1 cellular context compared by ENCODE assay signal in the genomic region with DNA sequence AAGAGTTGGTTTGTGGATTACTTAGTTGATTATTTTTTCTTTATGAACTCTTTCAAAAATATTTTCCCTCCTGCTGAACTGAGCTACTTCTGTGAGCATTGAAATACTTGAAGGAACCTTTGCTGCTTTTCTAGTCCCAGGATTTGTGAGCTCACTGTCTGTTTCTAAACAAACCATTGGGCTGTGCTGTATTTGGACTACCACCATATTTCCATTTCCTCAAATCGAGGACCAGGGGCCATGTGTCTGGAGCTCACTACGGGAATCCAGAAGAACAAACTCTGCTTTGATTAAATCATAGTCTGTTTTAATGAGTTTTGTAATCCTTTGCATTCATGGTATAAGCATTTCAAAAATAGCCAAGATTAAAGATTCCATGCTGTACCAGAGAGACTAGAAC.
TF ChIP-seq lines count a peak whose summit lies in the region.

No MANE protein-coding gene starts in this region.

TF ChIP-seq in K562, 482 proteins besides CTCF, POLR2A, EP300 and RAD21:
- TF ChIP-seq, protein P1, sequence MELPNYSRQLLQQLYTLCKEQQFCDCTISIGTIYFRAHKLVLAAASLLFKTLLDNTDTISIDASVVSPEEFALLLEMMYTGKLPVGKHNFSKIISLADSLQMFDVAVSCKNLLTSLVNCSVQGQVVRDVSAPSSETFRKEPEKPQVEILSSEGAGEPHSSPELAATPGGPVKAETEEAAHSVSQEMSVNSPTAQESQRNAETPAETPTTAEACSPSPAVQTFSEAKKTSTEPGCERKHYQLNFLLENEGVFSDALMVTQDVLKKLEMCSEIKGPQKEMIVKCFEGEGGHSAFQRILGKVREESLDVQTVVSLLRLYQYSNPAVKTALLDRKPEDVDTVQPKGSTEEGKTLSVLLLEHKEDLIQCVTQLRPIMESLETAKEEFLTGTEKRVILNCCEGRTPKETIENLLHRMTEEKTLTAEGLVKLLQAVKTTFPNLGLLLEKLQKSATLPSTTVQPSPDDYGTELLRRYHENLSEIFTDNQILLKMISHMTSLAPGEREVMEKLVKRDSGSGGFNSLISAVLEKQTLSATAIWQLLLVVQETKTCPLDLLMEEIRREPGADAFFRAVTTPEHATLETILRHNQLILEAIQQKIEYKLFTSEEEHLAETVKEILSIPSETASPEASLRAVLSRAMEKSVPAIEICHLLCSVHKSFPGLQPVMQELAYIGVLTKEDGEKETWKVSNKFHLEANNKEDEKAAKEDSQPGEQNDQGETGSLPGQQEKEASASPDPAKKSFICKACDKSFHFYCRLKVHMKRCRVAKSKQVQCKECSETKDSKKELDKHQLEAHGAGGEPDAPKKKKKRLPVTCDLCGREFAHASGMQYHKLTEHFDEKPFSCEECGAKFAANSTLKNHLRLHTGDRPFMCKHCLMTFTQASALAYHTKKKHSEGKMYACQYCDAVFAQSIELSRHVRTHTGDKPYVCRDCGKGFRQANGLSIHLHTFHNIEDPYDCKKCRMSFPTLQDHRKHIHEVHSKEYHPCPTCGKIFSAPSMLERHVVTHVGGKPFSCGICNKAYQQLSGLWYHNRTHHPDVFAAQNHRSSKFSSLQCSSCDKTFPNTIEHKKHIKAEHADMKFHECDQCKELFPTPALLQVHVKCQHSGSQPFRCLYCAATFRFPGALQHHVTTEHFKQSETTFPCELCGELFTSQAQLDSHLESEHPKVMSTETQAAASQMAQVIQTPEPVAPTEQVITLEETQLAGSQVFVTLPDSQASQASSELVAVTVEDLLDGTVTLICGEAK (IDR thresholded peaks at IDR 0.05) = no peak
- TF ChIP-seq, protein P1 (CRISPR knock-in tag; IDR thresholded peaks at IDR 0.05) = no peak
- TF ChIP-seq, protein P2, sequence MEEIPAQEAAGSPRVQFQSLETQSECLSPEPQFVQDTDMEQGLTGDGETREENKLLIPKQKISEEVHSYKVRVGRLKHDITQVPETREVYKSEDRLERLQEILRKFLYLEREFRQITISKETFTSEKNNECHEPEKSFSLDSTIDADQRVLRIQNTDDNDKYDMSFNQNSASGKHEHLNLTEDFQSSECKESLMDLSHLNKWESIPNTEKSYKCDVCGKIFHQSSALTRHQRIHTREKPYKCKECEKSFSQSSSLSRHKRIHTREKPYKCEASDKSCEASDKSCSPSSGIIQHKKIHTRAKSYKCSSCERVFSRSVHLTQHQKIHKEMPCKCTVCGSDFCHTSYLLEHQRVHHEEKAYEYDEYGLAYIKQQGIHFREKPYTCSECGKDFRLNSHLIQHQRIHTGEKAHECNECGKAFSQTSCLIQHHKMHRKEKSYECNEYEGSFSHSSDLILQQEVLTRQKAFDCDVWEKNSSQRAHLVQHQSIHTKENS (CRISPR knock-in tag; IDR thresholded peaks at IDR 0.05) = no peak
- no peak for TF ChIP-seq ZNF444 (CRISPR knock-in tag; IDR thresholded peaks at IDR 0.05)
- TF ChIP-seq KDM4B (IDR thresholded peaks at IDR 0.05; ENCODE audit: borderline replicate concordance in 2 of 2, low read depth in 1 of 2) = no peak
- TF ChIP-seq, protein P3, sequence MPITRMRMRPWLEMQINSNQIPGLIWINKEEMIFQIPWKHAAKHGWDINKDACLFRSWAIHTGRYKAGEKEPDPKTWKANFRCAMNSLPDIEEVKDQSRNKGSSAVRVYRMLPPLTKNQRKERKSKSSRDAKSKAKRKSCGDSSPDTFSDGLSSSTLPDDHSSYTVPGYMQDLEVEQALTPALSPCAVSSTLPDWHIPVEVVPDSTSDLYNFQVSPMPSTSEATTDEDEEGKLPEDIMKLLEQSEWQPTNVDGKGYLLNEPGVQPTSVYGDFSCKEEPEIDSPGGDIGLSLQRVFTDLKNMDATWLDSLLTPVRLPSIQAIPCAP (CRISPR knock-in tag; IDR thresholded peaks at IDR 0.05; ENCODE audit: borderline replicate concordance) = no peak
- TF ChIP-seq, protein P4, sequence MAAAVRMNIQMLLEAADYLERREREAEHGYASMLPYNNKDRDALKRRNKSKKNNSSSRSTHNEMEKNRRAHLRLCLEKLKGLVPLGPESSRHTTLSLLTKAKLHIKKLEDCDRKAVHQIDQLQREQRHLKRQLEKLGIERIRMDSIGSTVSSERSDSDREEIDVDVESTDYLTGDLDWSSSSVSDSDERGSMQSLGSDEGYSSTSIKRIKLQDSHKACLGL (CRISPR knock-in tag; IDR thresholded peaks at IDR 0.05; ENCODE audit: borderline replicate concordance, poor library complexity, severe bottlenecking) = no peak
- no peak for TF ChIP-seq EGR1 (conservative IDR thresholded peaks at IDR 0.05)
- TF ChIP-seq HDAC1 (IDR thresholded peaks at IDR 0.05) = no peak
- no peak for TF ChIP-seq NCOR1 (IDR thresholded peaks at IDR 0.05)
- TF ChIP-seq, protein P5, sequence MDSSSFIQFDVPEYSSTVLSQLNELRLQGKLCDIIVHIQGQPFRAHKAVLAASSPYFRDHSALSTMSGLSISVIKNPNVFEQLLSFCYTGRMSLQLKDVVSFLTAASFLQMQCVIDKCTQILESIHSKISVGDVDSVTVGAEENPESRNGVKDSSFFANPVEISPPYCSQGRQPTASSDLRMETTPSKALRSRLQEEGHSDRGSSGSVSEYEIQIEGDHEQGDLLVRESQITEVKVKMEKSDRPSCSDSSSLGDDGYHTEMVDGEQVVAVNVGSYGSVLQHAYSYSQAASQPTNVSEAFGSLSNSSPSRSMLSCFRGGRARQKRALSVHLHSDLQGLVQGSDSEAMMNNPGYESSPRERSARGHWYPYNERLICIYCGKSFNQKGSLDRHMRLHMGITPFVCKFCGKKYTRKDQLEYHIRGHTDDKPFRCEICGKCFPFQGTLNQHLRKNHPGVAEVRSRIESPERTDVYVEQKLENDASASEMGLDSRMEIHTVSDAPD (CRISPR knock-in tag; IDR thresholded peaks at IDR 0.05) = no peak
- TF ChIP-seq ZBED1 (IDR thresholded peaks at IDR 0.05) = no peak
- no peak for TF ChIP-seq SIX5 (IDR thresholded peaks at IDR 0.05; ENCODE audit: borderline replicate concordance in 1 of 2, insufficient read depth in 1 of 2, low read depth in 1 of 2, low read length in 2 of 2)
- no peak for TF ChIP-seq SREBF2 (CRISPR knock-in tag; IDR thresholded peaks at IDR 0.05)
